ENCODE assay signal across 1 cellular context in the genomic region with DNA sequence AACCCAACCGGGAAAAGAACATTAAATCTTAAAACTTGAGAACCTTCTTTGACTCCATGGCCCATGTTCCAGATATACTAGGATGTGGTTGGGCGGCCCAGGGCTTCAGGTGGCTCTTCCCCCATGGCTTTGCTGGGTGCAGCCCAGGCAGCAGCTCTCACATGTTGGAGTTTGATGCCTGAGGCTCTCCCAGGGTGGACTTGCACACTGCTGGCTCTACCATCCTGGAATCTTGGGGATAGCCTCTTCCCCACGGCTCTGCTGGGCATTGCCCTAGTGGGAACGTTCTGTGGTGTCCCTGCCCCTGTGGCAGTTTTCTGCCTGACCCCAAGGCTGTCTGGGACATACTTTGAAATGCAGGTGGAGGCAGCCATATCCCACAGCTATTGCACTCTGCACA.
TF ChIP-seq lines count a peak whose summit lies in the region.

No MANE protein-coding gene starts in this region.

TF ChIP-seq in WTC11, 78 proteins besides CTCF, POLR2A, EP300 and RAD21 (continued from another document):
- TF ChIP-seq GRHL2 (CRISPR knock-in tag; IDR thresholded peaks at IDR 0.05; ENCODE audit: insufficient replicate concordance, severe bottlenecking) (no peak), ZNF396 (CRISPR knock-in tag; IDR thresholded peaks at IDR 0.05; ENCODE audit: borderline replicate concordance) (no peak), PRRX2 (CRISPR knock-in tag; IDR thresholded peaks at IDR 0.05) (no peak), CREB1 (CRISPR knock-in tag; IDR thresholded peaks at IDR 0.05) (no peak), ZNF232 (CRISPR knock-in tag; IDR thresholded peaks at IDR 0.05) (no peak), GTF2I (CRISPR knock-in tag; conservative IDR thresholded peaks at IDR 0.05) (no peak)
- TF ChIP-seq, protein P1, sequence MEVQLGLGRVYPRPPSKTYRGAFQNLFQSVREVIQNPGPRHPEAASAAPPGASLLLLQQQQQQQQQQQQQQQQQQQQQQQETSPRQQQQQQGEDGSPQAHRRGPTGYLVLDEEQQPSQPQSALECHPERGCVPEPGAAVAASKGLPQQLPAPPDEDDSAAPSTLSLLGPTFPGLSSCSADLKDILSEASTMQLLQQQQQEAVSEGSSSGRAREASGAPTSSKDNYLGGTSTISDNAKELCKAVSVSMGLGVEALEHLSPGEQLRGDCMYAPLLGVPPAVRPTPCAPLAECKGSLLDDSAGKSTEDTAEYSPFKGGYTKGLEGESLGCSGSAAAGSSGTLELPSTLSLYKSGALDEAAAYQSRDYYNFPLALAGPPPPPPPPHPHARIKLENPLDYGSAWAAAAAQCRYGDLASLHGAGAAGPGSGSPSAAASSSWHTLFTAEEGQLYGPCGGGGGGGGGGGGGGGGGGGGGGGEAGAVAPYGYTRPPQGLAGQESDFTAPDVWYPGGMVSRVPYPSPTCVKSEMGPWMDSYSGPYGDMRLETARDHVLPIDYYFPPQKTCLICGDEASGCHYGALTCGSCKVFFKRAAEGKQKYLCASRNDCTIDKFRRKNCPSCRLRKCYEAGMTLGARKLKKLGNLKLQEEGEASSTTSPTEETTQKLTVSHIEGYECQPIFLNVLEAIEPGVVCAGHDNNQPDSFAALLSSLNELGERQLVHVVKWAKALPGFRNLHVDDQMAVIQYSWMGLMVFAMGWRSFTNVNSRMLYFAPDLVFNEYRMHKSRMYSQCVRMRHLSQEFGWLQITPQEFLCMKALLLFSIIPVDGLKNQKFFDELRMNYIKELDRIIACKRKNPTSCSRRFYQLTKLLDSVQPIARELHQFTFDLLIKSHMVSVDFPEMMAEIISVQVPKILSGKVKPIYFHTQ (CRISPR knock-in tag; IDR thresholded peaks at IDR 0.05): no peak
